ENCODE assay signal across 30 cellular contexts in the genomic region with DNA sequence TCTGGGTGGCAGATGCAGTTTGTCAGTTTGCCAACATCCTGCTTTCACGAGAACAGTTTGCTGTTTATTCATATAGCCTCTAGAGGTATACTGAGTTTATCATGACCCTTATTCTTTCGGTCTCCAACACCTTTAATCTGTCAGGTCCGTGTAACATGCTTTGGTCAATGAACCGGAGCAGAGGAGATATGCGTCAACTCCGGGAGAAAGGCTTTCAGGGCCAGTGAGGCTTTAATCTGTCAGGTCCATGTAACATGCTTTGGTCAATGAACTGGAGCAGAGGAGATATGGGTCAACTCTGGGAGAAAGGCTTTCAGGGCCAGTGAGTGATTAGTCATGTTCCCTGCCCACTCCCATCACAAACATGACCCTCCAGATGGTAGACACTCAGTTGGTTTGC.
"Had no signal": no experiment of that assay in that cellular context is flagged by ENCODE, and none has a peak within 500 bp of the region (broad histone marks: within the 10 kb centered on the region; RNA-seq: fewer than 3 reads in every experiment).

No MANE protein-coding gene starts in this region.

- ATAC-seq: activated CD8-positive, alpha-beta memory T cell treated with anti-CD3 and anti-CD28 coated beads, Interleukin-2, amount 10 ng/mL, durations not matched to agents 7 days and 5 days; activated naive CD8-positive, alpha-beta T cell treated with anti-CD3 and anti-CD28 coated beads, Interleukin-2, amount 50 U/mL, for 24 hours; PC-3; Right ventricle myocardium inferior; SK-N-SH treated with all-trans-retinoic acid at 6 μM for 48 hours; T-cell; T-helper 17 cell had no signal

- H3K36me3 ChIP-seq: ascending aorta, cardiac muscle cell, MG63, Peyer's patch, WERI-Rb-1 had no signal

- H3K4me1 ChIP-seq: ascending aorta, Peyer's patch had no signal

- H3K9me3 ChIP-seq: ascending aorta, MG63, Peyer's patch had no signal

- H3K27me3 ChIP-seq: ascending aorta, cardiac muscle cell, MG63, Peyer's patch had no signal

- H3K27ac ChIP-seq: ascending aorta, cardiac muscle cell, Peyer's patch, RWPE1, WERI-Rb-1 had no signal

- DNase-seq: activated CD4-positive, alpha-beta T cell treated with anti-CD3 and anti-CD28 coated beads for 1 hour; activated CD4-positive, alpha-beta T cell treated with anti-CD3 and anti-CD28 coated beads for 48 hours; activated CD4-positive, CD25-positive, alpha-beta regulatory T cell; activated CD8-positive, alpha-beta memory T cell treated with anti-CD3 and anti-CD28 coated beads for 24 hours; activated CD8-positive, alpha-beta memory T cell treated with anti-CD3 and anti-CD28 coated beads, Interleukin-2, amount 10 ng/mL, durations not matched to agents 7 days and 5 days; activated CD8-positive, alpha-beta memory T cell treated with anti-CD3 and anti-CD28 coated beads, Interleukin-2, amount 50 U/mL, for 48 hours; activated effector memory CD4-positive, alpha-beta T cell treated with Interleukin-2 at 50 U/mL for 16 hours; activated naive CD4-positive, alpha-beta T cell treated with anti-CD3 and anti-CD28 coated beads, Interleukin-2, amount 10 ng/mL, durations not matched to agents 7 days and 5 days; activated naive CD8-positive, alpha-beta T cell treated with anti-CD3 and anti-CD28 coated beads, Interleukin-2, amount 50 U/mL, for 24 hours; activated T-cell treated with anti-CD3 and anti-CD28 coated beads, Interleukin-2, amount 50 U/mL, for 48 hours; amniotic stem cell; Kasumi-1; MG63; NCI-H1092; NCI-H1436 treated with DMSO at 0.1 percent for 48 hours; NCI-H1694 treated with DMSO at 0.1 percent for 48 hours; NCI-H2029; NCI-H345; NCI-H524 treated with DMSO at 0.1 percent for 48 hours; PC-3; Peyer's patch; SIG-M5; T-cell; T-helper 17 cell; WERI-Rb-1 had no signal

- H3K4me3 ChIP-seq: ascending aorta, cardiac muscle cell, MG63, Peyer's patch had no signal
